In genomic region chrX:80120335-80120734, GRCh38 we compare ENCODE assay signal across 31 cellular contexts.
"Had no signal": no experiment of that assay in that cellular context is flagged by ENCODE, and none has a peak within 500 bp of the region (broad histone marks: within the 10 kb centered on the region; RNA-seq: fewer than 3 reads in every experiment).

No MANE protein-coding gene starts in this region.

- H3K4me3 ChIP-seq: ascending aorta, body of pancreas, breast epithelium had no signal

- H3K27ac ChIP-seq: ascending aorta, body of pancreas, brain microvascular endothelial cell, breast epithelium, WERI-Rb-1 had no signal

- DNase-seq: activated CD4-positive, alpha-beta memory T cell treated with anti-CD3 and anti-CD28 coated beads, Interleukin-2, amount 10 ng/mL, durations not matched to agents 7 days and 5 days; activated CD4-positive, alpha-beta T cell treated with anti-CD3 and anti-CD28 coated beads for 1 hour; activated CD4-positive, alpha-beta T cell treated with anti-CD3 and anti-CD28 coated beads for 36 hours; activated CD4-positive, alpha-beta T cell treated with anti-CD3 and anti-CD28 coated beads for 48 hours; activated CD4-positive, alpha-beta T cell treated with anti-CD3 and anti-CD28 coated beads, Interleukin-2, amount 10 ng/mL, durations not matched to agents 7 days and 5 days; activated CD4-positive, alpha-beta T cell treated with anti-CD3 and anti-CD28 coated beads, Interleukin-2, amount 50 U/mL, for 48 hours; activated CD4-positive, CD25-positive, alpha-beta regulatory T cell; activated CD8-positive, alpha-beta memory T cell treated with anti-CD3 and anti-CD28 coated beads for 24 hours; activated CD8-positive, alpha-beta memory T cell treated with anti-CD3 and anti-CD28 coated beads, Interleukin-2, amount 10 ng/mL, durations not matched to agents 7 days and 5 days; activated CD8-positive, alpha-beta memory T cell treated with anti-CD3 and anti-CD28 coated beads, Interleukin-2, amount 50 U/mL, for 48 hours; activated CD8-positive, alpha-beta T cell treated with anti-CD3 and anti-CD28 coated beads, Interleukin-2, amount 10 ng/mL, durations not matched to agents 7 days and 5 days; activated effector memory CD4-positive, alpha-beta T cell treated with Interleukin-2 at 50 U/mL for 16 hours; activated gamma-delta T cell; activated naive CD4-positive, alpha-beta T cell treated with anti-CD3 and anti-CD28 coated beads, Interleukin-2, amount 10 ng/mL, durations not matched to agents 7 days and 5 days; activated naive CD4-positive, alpha-beta T cell treated with Interleukin-2 at 50 U/mL for 16 hours; activated naive CD8-positive, alpha-beta T cell treated with anti-CD3 and anti-CD28 coated beads, Interleukin-2, amount 10 ng/mL, durations not matched to agents 7 days and 5 days; activated naive CD8-positive, alpha-beta T cell treated with anti-CD3 and anti-CD28 coated beads, Interleukin-2, amount 50 U/mL, for 24 hours; activated T-cell treated with anti-CD3 and anti-CD28 coated beads, Interleukin-2, amount 50 U/mL, for 24 hours; activated T-cell treated with anti-CD3 and anti-CD28 coated beads, Interleukin-2, amount 50 U/mL, for 48 hours; amygdala; anterior cingulate cortex; body of pancreas; brain microvascular endothelial cell; central memory CD4-positive, alpha-beta T cell; T-helper 2 cell; T-helper 9 cell; WERI-Rb-1 had no signal

- H3K27me3 ChIP-seq: ascending aorta, body of pancreas, brain microvascular endothelial cell had no signal

- H3K4me1 ChIP-seq: ascending aorta, body of pancreas, breast epithelium had no signal

- ATAC-seq: activated CD4-positive, alpha-beta T cell treated with anti-CD3 and anti-CD28 coated beads for 36 hours; activated CD4-positive, CD25-positive, alpha-beta regulatory T cell treated with anti-CD3 and anti-CD28 coated beads, Interleukin-2, amount 50 U/mL, for 24 hours; activated CD8-positive, alpha-beta memory T cell treated with anti-CD3 and anti-CD28 coated beads, Interleukin-2, amount 10 ng/mL, durations not matched to agents 7 days and 5 days; activated CD8-positive, alpha-beta T cell treated with anti-CD3 and anti-CD28 coated beads, Interleukin-2, amount 10 ng/mL, durations not matched to agents 7 days and 5 days; activated naive CD8-positive, alpha-beta T cell treated with anti-CD3 and anti-CD28 coated beads, Interleukin-2, amount 50 U/mL, for 24 hours; body of pancreas; WTC11 had no signal

- H3K36me3 ChIP-seq: ascending aorta, brain microvascular endothelial cell, breast epithelium, WERI-Rb-1 had no signal

- H3K9me3 ChIP-seq: ascending aorta, body of pancreas, breast epithelium had no signal
